In genomic region chr7:149723795-149724495, GRCh38 we compare ENCODE assay signal across 20 cellular contexts.
"Had no signal": no experiment of that assay in that cellular context is flagged by ENCODE, and none has a peak within 500 bp of the region (broad histone marks: within the 10 kb centered on the region; RNA-seq: fewer than 3 reads in every experiment).

No MANE protein-coding gene starts in this region.

- H3K27ac ChIP-seq: cardiac muscle cell, foreskin keratinocyte, ovary, psoas muscle, thyroid gland had no signal

- H3K9me3 ChIP-seq: ovary, psoas muscle, right atrium auricular region, thyroid gland had no signal

- H3K4me1 Mint-ChIP-seq: mesothelial cell of epicardium, WTC11 had no signal

- H3K27me3 ChIP-seq: cardiac muscle cell, foreskin keratinocyte, ovary, right atrium auricular region, thyroid gland had no signal

- H3K4me3 ChIP-seq: cardiac muscle cell, ovary, psoas muscle, right atrium auricular region, thyroid gland had no signal

- H3K27ac Mint-ChIP-seq: activated T-helper 1 cell treated with anti-CD3 and anti-CD28 coated beads, Interleukin-12 subunit alpha, Interleukin-12 subunit beta, Interleukin-2, Interleukin-4 antibody, amounts not matched to agents 30 ng/mL and 10 ng/mL and 1 ng/mL, durations not matched to agents 14 hours and 24 hours and 36 hours; mesothelial cell of epicardium; natural killer cell; T-helper 1 cell treated with Interleukin-12 subunit alpha and Interleukin-12 subunit beta and Interleukin-4 antibody, amounts not matched to agents 30 μg/mL and 1 μg/mL, for 36 hours; WTC11 had no signal

- H3K36me3 ChIP-seq: ovary had no signal

- H3K36me3 Mint-ChIP-seq: natural killer cell had no signal

- H3K4me3 Mint-ChIP-seq: activated T-helper 1 cell treated with anti-CD3 and anti-CD28 coated beads, Interleukin-12 subunit alpha, Interleukin-12 subunit beta, Interleukin-2, Interleukin-4 antibody, amounts not matched to agents 30 ng/mL and 10 ng/mL and 1 ng/mL, durations not matched to agents 14 hours and 24 hours and 36 hours; mesothelial cell of epicardium; natural killer cell; T-helper 1 cell treated with Interleukin-12 subunit alpha and Interleukin-12 subunit beta and Interleukin-4 antibody, amounts not matched to agents 30 μg/mL and 1 μg/mL, for 36 hours; WTC11 had no signal

- H3K4me1 ChIP-seq: foreskin keratinocyte, thyroid gland had no signal

- DNase-seq: activated CD4-positive, alpha-beta T cell treated with anti-CD3 and anti-CD28 coated beads, Interleukin-2, amount 50 U/mL, for 48 hours; activated T-cell treated with anti-CD3 and anti-CD28 coated beads for 4 hours; amygdala; effector CD4-positive, alpha-beta T cell; foreskin keratinocyte; natural killer cell; ovary; psoas muscle; stimulated activated CD4-positive, alpha-beta T cell treated with anti-CD3 and anti-CD28 coated beads, Interleukin-12 subunit alpha, Interleukin-12 subunit beta, amount 100 ng/mL, for 4 hours; stimulated activated CD4-positive, alpha-beta T cell treated with anti-CD3 and anti-CD28 coated beads, Interleukin-4, amount 100 ng/mL, for 4 hours; stimulated activated naive CD8-positive, alpha-beta T cell treated with anti-CD3 and anti-CD28 coated beads, Interleukin-15, Interleukin-2, amounts not matched to agents 100 U/mL and 50 U/mL, for 24 hours; substantia nigra; T1000; thyroid gland had no signal

- H3K9me3 Mint-ChIP-seq: activated T-helper 1 cell treated with anti-CD3 and anti-CD28 coated beads, Interleukin-12 subunit alpha, Interleukin-12 subunit beta, Interleukin-2, Interleukin-4 antibody, amounts not matched to agents 30 ng/mL and 10 ng/mL and 1 ng/mL, durations not matched to agents 14 hours and 24 hours and 36 hours; mesothelial cell of epicardium; natural killer cell; T-helper 1 cell treated with Interleukin-12 subunit alpha and Interleukin-12 subunit beta and Interleukin-4 antibody, amounts not matched to agents 30 μg/mL and 1 μg/mL, for 36 hours; WTC11 had no signal
